22 cellular contexts compared by ENCODE assay signal in genomic region chr16:9787717-9788116, GRCh38.
DNase-seq lines count a peak whose midpoint lies in the region; TF ChIP-seq lines count a peak whose summit lies in the region.
"Had no signal": no experiment of that assay in that cellular context is flagged by ENCODE, and none has a peak within 500 bp of the region (broad histone marks: within the 10 kb centered on the region; RNA-seq: fewer than 3 reads in every experiment).

No MANE protein-coding gene starts in this region.

- no peaks in the 10 kb centered on the region for H3K27me3 ChIP-seq in brain microvascular endothelial cell (replicated peaks)
- H3K27me3 ChIP-seq: neutrophil had no signal

- H3K27me3 Mint-ChIP-seq in osteocyte (ENCODE audit: unreplicated experiment), result no peaks in the 10 kb centered on the region
- H3K27me3 Mint-ChIP-seq: activated T-helper 17 cell treated with anti-CD3 and anti-CD28 coated beads, Interleukin-2, amount 50 U/mL, for 72 hours; central memory CD8-positive, alpha-beta T cell; type B pancreatic cell had no signal

- H3K27ac ChIP-seq in brain microvascular endothelial cell, result no peak overlapping the region
- H3K27ac ChIP-seq: neutrophil, psoas muscle, skin epidermis had no signal

- TF ChIP-seq CTCF in brain microvascular endothelial cell (IDR thresholded peaks at IDR 0.05; ENCODE audit: low read depth, low read length, missing control alignments) (no peak), osteocyte (IDR thresholded peaks at IDR 0.05) (no peak)

- H3K36me3 Mint-ChIP-seq in osteocyte (ENCODE audit: unreplicated experiment), result no peaks in the 10 kb centered on the region
- H3K36me3 Mint-ChIP-seq: activated naive CD4-positive, alpha-beta T cell treated with anti-CD3 and anti-CD28 coated beads, Interleukin-2, amount 50 U/mL, for 72 hours; memory B cell; type B pancreatic cell had no signal

- in situ Hi-C loops in brain microvascular endothelial cell (cut with HindIII; ENCODE audit: low pct_ligation_motif_present, low sequenced_read_pairs), result no loop called here

- DNase-seq in Daoy (ENCODE audit: low read depth), result peak; percentile 78
- peak; percentile 93 for DNase-seq in M059J (ENCODE audit: low read depth)
- DNase-seq in brain microvascular endothelial cell, result peak; percentile 5
- DNase-seq in islet precursor cell, result peak; percentile 91
- no peak for DNase-seq in NCI-H774 (lab: John Stamatoyannopoulos, UW)
- no peak for DNase-seq in osteocyte (ENCODE audit: extremely low spot score, unreplicated experiment)
- no peak for DNase-seq in NCI-H510A (lab: John Stamatoyannopoulos, UW)
- no peak for DNase-seq in NCI-H69 (lab: John Stamatoyannopoulos, UW)
- DNase-seq: activated CD8-positive, alpha-beta memory T cell treated with anti-CD3 and anti-CD28 coated beads, Interleukin-2, amount 50 U/mL, for 4 hours; AML-193; dermis blood vessel endothelial cell; NCI-H524; psoas muscle; stimulated activated CD4-positive, alpha-beta T cell treated with anti-CD3 and anti-CD28 coated beads, Interleukin-1b, Interleukin-23, amount 100 ng/mL, for 48 hours had no signal

- no peak overlapping the region for H3K4me3 ChIP-seq in brain microvascular endothelial cell (ENCODE audit: low read depth, low read length)
- H3K4me3 ChIP-seq: psoas muscle, skin epidermis had no signal

- H3K9me3 Mint-ChIP-seq in osteocyte (ENCODE audit: unreplicated experiment), result peaks cover 21% of the 10 kb centered on the region
- H3K9me3 Mint-ChIP-seq: type B pancreatic cell, WTC11 had no signal

- H3K36me3 ChIP-seq in brain microvascular endothelial cell (replicated peaks), result no peaks in the 10 kb centered on the region
- H3K36me3 ChIP-seq: neutrophil had no signal

- no peak overlapping the region for H3K27ac Mint-ChIP-seq in osteocyte (ENCODE audit: unreplicated experiment)
- H3K27ac Mint-ChIP-seq: activated naive CD4-positive, alpha-beta T cell treated with anti-CD3 and anti-CD28 coated beads, Interleukin-2, amount 50 U/mL, for 72 hours; activated T-helper 17 cell treated with anti-CD3 and anti-CD28 coated beads, Interleukin-2, amount 50 U/mL, for 72 hours; memory B cell; type B pancreatic cell; WTC11 had no signal

- H3K4me1 Mint-ChIP-seq in osteocyte (ENCODE audit: unreplicated experiment), result no peaks in the 10 kb centered on the region
- H3K4me1 Mint-ChIP-seq: activated T-helper 17 cell treated with anti-CD3 and anti-CD28 coated beads, Interleukin-2, amount 50 U/mL, for 72 hours; central memory CD8-positive, alpha-beta T cell; memory B cell had no signal

- no peak overlapping the region for H3K4me3 Mint-ChIP-seq in osteocyte (ENCODE audit: unreplicated experiment)
- H3K4me3 Mint-ChIP-seq: activated T-helper 17 cell treated with anti-CD3 and anti-CD28 coated beads, Interleukin-2, amount 50 U/mL, for 72 hours; central memory CD8-positive, alpha-beta T cell; memory B cell; type B pancreatic cell; WTC11 had no signal

Comparison
In these comparisons a context has a peak if more than half of its experiments do, and no peak if none do; other contexts are left out.
1. DNase-seq: peak in Daoy (single experiment), M059J (single experiment), brain microvascular endothelial cell (single experiment) and islet precursor cell (single experiment); none in NCI-H774 (single experiment), osteocyte (single experiment), NCI-H510A (single experiment) and NCI-H69 (single experiment).